8 cellular contexts compared by ENCODE assay signal in the genomic region with DNA sequence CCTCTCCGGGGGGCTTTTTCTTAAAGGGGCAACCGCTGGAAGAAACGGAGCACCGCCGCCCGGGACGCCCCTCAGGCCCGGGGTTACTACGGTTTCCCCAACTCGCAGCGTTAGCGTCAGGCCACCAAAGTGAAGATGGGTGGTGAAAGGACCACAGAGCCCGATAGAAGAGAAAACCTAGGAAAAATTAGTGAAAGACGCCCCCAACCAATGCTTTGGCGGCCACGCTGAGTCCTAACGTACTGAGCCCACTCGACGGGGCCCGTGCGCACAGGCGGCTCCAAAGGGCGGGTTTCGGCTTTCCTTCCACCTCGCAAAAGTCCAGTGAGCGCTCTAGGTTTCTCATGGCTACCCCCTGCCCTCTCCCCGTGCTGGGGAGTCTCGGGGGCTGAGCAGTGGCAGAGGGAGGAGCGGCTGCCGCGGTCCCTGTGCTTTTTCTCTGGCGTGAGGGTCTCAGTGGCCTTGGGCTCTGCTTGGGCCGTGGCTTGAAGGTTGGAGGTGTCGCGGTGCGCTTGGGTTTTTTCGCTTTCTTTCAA. TPM values are rescaled to one million over a fixed set of nuclear protein-coding genes. Genes with fewer than 3 reads are reported as not detected.
DNase-seq lines count a peak whose midpoint lies in the region; ATAC-seq and TF ChIP-seq lines count a peak whose summit lies in the region.

No MANE protein-coding gene starts in this region.

- TF ChIP-seq CTCF in Peyer's patch (IDR thresholded peaks at IDR 0.05): no peak
- TF ChIP-seq CTCF in dorsolateral prefrontal cortex (IDR thresholded peaks at IDR 0.05 in 54 of 56, conservative IDR thresholded peaks at IDR 0.05 in 2 of 56; ENCODE audit: low read depth in 1 of 56, partially characterized antibody in 56 of 56): no peak

- H3K9ac ChIP-seq in mucosa of stomach (ENCODE audit: low read length): peak overlapping the region; percentile 99

- DNase-seq in NCI-H2227 (lab: John Stamatoyannopoulos, UW; ENCODE audit: unreplicated experiment) (peak; percentile 78), NCI-H2227 treated with DMSO at 0.1 percent for 48 hours (lab: John Stamatoyannopoulos, UW) (no peak), Peyer's patch (peak in 1 of 3 donors; percentile 34), dorsolateral prefrontal cortex (no peak), AG20443 (ENCODE audit: low spot score) (no peak), NCI-H2171 treated with DMSO at 0.1 percent for 48 hours (lab: John Stamatoyannopoulos, UW) (no peak)

- ATAC-seq in HG02623 (IDR thresholded peaks at IDR 0.05; ENCODE audit: unreplicated experiment): peak; percentile 6

- H3K27me3 ChIP-seq in Peyer's patch: no peaks in the 10 kb centered on the region
- no peaks in the 10 kb centered on the region for H3K27me3 ChIP-seq in dorsolateral prefrontal cortex
- H3K27me3 ChIP-seq in mucosa of stomach (ENCODE audit: control insufficient read depth, insufficient read depth, low read length): no peaks in the 10 kb centered on the region

- H3K27ac ChIP-seq in Peyer's patch: peak overlapping the region; percentile 96 to 99 (median 98)
- H3K27ac ChIP-seq in dorsolateral prefrontal cortex: peak overlapping the region; percentile 97 to 100 (median 100)

- intact Hi-C loops in dorsolateral prefrontal cortex (cut with DNase I): loop anchor here (1.0 to 2.0 kb wide), 2 partner anchors 12 to 130 kb away; partner anchors contain the start of gene SPEN (in 1 of the 2)

- H3K36me3 ChIP-seq in Peyer's patch (no peaks in the 10 kb centered on the region), mucosa of stomach (ENCODE audit: control insufficient read depth, insufficient read depth, low read length) (no peaks in the 10 kb centered on the region)

- H3K4me1 ChIP-seq in Peyer's patch: peaks cover 0 to 12% (median 0%) of the 10 kb centered on the region in 4 donors
- H3K4me1 ChIP-seq in mucosa of stomach (ENCODE audit: control insufficient read depth, insufficient read depth, low read length): peaks cover 10% of the 10 kb centered on the region

- peak overlapping the region; percentile 68 to 73 (median 71) for H3K4me3 ChIP-seq in Peyer's patch
- H3K4me3 ChIP-seq in dorsolateral prefrontal cortex: peak overlapping the region; percentile 64 to 95 (median 83)
- peak overlapping the region; percentile 91 for H3K4me3 ChIP-seq in mucosa of stomach (ENCODE audit: low read length)

- H3K9me3 ChIP-seq in Peyer's patch: no peaks in the 10 kb centered on the region
- no peaks in the 10 kb centered on the region for H3K9me3 ChIP-seq in mucosa of stomach (ENCODE audit: control insufficient read depth, low read length)

- TF ChIP-seq POLR2A in Peyer's patch (IDR thresholded peaks at IDR 0.05): no peak

RNA-seq across cellular contexts. Expression of gene SPEN, which starts 12.2 kb away (rescaled TPM):
- total RNA-seq in Peyer's patch (10 to 100 TPM; 51.8 to 94.9 (median 61.5) TPM), dorsolateral prefrontal cortex (100 to 1,000 TPM in 25 of 120 experiments, 10 to 100 TPM in 95; 64.4 to 134 (median 84.8) TPM)

RNA-seq across cellular contexts. Expression of gene UQCRHL, which starts 27.8 kb away (rescaled TPM):
- total RNA-seq in Peyer's patch (1 to 10 TPM; 1.3 to 2.5 (median 1.6) TPM), dorsolateral prefrontal cortex (1 to 10 TPM in 119 of 120 experiments, under 1 TPM in 1; 0.97 to 5.3 (median 3.0) TPM)
